In the genomic region with DNA sequence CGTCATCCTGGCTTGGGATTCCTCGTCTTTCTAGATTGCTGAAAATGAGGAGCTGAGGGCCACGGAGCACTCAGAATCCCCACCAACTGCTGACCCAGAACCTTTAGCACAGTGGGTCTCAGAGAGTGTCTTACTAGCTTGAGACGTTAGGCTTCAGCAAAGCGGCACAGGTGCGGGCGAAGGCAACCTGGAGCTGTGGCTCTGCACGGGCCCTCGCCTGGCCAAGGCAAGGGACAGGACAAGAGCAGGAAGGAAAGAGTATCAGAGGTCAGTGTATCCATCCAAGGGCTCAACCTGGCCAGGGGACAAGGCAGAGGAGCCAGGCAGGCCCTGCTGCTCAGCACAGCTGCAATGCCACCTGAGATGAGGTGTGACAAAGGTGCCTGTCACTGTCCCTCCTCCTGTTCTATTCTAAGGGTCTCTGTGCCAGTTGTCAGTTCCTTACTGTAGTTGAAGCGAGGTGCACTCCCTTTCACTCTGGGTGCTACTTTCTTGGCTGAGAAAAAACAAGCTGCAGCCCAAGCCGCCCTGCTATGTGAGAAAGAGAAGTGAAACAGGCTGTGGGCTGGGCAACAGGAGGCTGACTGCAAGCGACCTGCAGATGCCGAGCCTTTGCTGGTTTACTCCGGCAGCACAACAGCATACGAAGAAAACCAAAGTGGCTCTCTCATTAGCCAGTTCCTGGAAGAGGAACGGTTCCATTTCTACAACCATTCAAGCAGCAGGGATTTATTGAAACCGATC, we compare ENCODE assay signal across 8 cellular contexts. TPM values are rescaled to one million over a fixed set of nuclear protein-coding genes. Genes with fewer than 3 reads are reported as not detected.
A peak's percentile ranks its signal among the peaks of the same experiment; 100 is the strongest.
DNase-seq lines count a peak whose midpoint lies in the region; ATAC-seq, FAIRE-seq and TF ChIP-seq lines count a peak whose summit lies in the region.

No MANE protein-coding gene starts in this region.

- CTCF ChIA-PET in K562 (lab: Yijun Ruan, JAX; ENCODE audit: low intra/inter-chr PET ratio), result no interaction called here

- H3K36me3 ChIP-seq in K562 (ENCODE audit: control insufficient read depth, insufficient read depth, low read length), result no peaks in the 10 kb centered on the region

- H2AFZ ChIP-seq in K562 (ENCODE audit: low read depth, low read length), result peak overlapping the region; percentile 2; the same call in 1 of the 2 replicates

- TF ChIP-seq POLR2A in K562 (conservative IDR thresholded peaks at IDR 0.05), result no peak

- H3K9me3 ChIP-seq in K562 (replicated peaks; ENCODE audit: control insufficient read depth, insufficient read depth, low read depth, low read length), result no peaks in the 10 kb centered on the region

- H3K4me1 ChIP-seq in K562 (replicated peaks in 1 of 2; ENCODE audit: control insufficient read depth in 2 of 2, insufficient read depth in 2 of 2, low read length in 2 of 2), result peaks cover 0 to 5% of the 10 kb centered on the region in 2 experiments; a peak in 1 of 5 replicates

- no peak overlapping the region for H3K4me3 ChIP-seq in K562

- intact Hi-C loops in K562 (cut with micrococcal nuclease), result no loop called here

- no TSS peak for BruUV-seq in K562 (replicated peaks; lab: Mats Ljungman, UMichigan)

- H3K9me1 ChIP-seq in K562 (ENCODE audit: control insufficient read depth, insufficient read depth, low read length), result no peaks in the 10 kb centered on the region

- peak overlapping the region in 1 of 2 experiments; percentile 31; a peak in 1 of 4 replicates for H3K9ac ChIP-seq in K562 (ENCODE audit: insufficient read depth in 1 of 2, low read depth in 2 of 2, low read length in 2 of 2)

- 15% methylated on average over 17 of the region's 17 CpGs for WGBS in K562 (ENCODE audit: insufficient coverage, low coverage, missing lambda C conversion rate)

- no peaks in the 10 kb centered on the region for H3K79me2 ChIP-seq in K562 (ENCODE audit: control insufficient read depth, insufficient read depth, low read length)

- H3K27ac ChIP-seq in K562 (ENCODE audit: extremely low read depth, low read depth, low read length), result no peak overlapping the region

- POLR2A ChIA-PET in K562 (lab: Yijun Ruan, JAX), result interaction anchor here (0.8 to 3.7 kb wide), 3 partner anchors 13 to 33 kb away, joined by 3 to 12 read pairs (median 5); partner anchors contain the start of gene KDM7A

- no peak for FAIRE-seq in K562 (lab: Jason Lieb, UNC)

- no peak for TF ChIP-seq RAD21 in K562 (CRISPR knock-in tag; conservative IDR thresholded peaks at IDR 0.05 in 1 of 2, IDR thresholded peaks at IDR 0.05 in 1 of 2)

- peaks cover 12 to 45% of the 10 kb centered on the region in 2 experiments for H3K27me3 ChIP-seq in K562 (ENCODE audit: control insufficient read depth in 2 of 2, insufficient read depth in 2 of 2, low read length in 2 of 2)

- TF ChIP-seq EP300 in K562 (IDR thresholded peaks at IDR 0.05; ENCODE audit: low read length), result no peak

- no peaks in the 10 kb centered on the region for H4K20me1 ChIP-seq in K562 (replicated peaks; ENCODE audit: control insufficient read depth, insufficient read depth, low read length)

- peak overlapping the region; percentile 2; the same call in 1 of the 2 replicates for H3K4me2 ChIP-seq in K562 (ENCODE audit: insufficient read depth, low read length)

- peak; percentile 89 for ATAC-seq in GM18498 (IDR thresholded peaks at IDR 0.05; ENCODE audit: unreplicated experiment)
- peak; percentile 84 for ATAC-seq in GM21786 (IDR thresholded peaks at IDR 0.05; ENCODE audit: unreplicated experiment)
- ATAC-seq in K562, result peak; percentile 45

- TF ChIP-seq CTCF in K562 (IDR thresholded peaks at IDR 0.05 in 2 of 3, conservative IDR thresholded peaks at IDR 0.05 in 1 of 3; ENCODE audit: insufficient read depth in 2 of 3, low read depth in 1 of 3, low read length in 3 of 3), result no peak

- DNase-seq in MV-4-11 (lab: John Stamatoyannopoulos, UW), result peak; percentile 97
- no peak for DNase-seq in K562 (ENCODE audit: extremely low read depth in 1 of 4, low spot score in 3 of 4)
- DNase-seq in stimulated activated naive CD4-positive, alpha-beta T cell treated with Interleukin-2 at 50 U/mL for 16 hours (lab: John Stamatoyannopoulos, UW), result peak; percentile 61
- DNase-seq in UCSD-AML1 (lab: John Stamatoyannopoulos, UW; ENCODE audit: unreplicated experiment), result no peak
- DNase-seq in cerebellar nuclear complex (lab: John Stamatoyannopoulos, UW), result no peak
- DNase-seq in NCI-H128 (lab: John Stamatoyannopoulos, UW; ENCODE audit: unreplicated experiment), result no peak

- in situ Hi-C loops in K562 (cut with MboI), result no loop called here

TF ChIP-seq in K562, 482 proteins besides CTCF, POLR2A, EP300 and RAD21 (continues in another document):
- TF ChIP-seq CBX8 (IDR thresholded peaks at IDR 0.05; ENCODE audit: borderline replicate concordance, extremely low read depth, low read depth, low read length, poor library complexity, severe bottlenecking), result no peak
- no peak for TF ChIP-seq ZC3H4 (CRISPR knock-in tag; IDR thresholded peaks at IDR 0.05; ENCODE audit: borderline replicate concordance)
- TF ChIP-seq, protein P1, sequence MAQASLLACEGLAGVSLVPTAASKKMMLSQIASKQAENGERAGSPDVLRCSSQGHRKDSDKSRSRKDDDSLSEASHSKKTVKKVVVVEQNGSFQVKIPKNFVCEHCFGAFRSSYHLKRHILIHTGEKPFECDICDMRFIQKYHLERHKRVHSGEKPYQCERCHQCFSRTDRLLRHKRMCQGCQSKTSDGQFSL (CRISPR knock-in tag; IDR thresholded peaks at IDR 0.05), result 0 out of 2 replicates have a peak, but pooled peaks have one; percentile 23
- TF ChIP-seq, protein P1 (tag; IDR thresholded peaks at IDR 0.05), result no peak
- no peak for TF ChIP-seq ZNF77 (CRISPR knock-in tag; IDR thresholded peaks at IDR 0.05)

RNA-seq across cellular contexts. Expression of gene KDM7A, which starts 33.3 kb away (rescaled TPM):
- 15.5 and 30.7 TPM in 2 replicates for total RNA-seq in K562 (2011; cell fraction: chromatin; rRNA removed; ENCODE audit: low replicate concordance)
- total RNA-seq in K562 (2011; cell fraction: nucleolus; rRNA removed), result 5.2 and 9.6 TPM in 2 replicates
- 11.7 and 17.5 TPM in 2 replicates for total RNA-seq in K562 (2011; cell fraction: nucleoplasm; rRNA removed)
- total RNA-seq in K562 (2014; rRNA removed) (7.4 and 8.4 TPM in 2 replicates), K562 (2014; rRNA removed; fragmentation: Illumina TruSeq; extraction: Trizol) (7.0 and 8.2 TPM in 2 replicates), K562 (2015; rRNA removed; fragmentation: Illumina TruSeq; extraction: Trizol) (3.5 and 4.1 TPM in 2 replicates), K562 (2021) (7.6 and 7.8 TPM in 2 replicates)
- polyA plus RNA-seq in K562 (2011; rRNA removed) (6.4 and 7.6 TPM in 2 replicates), K562 (2014; fragmentation: Illumina TruSeq; extraction: Trizol) (8.3 and 10.3 TPM in 2 replicates), K562 (2014; fragmentation: Nextera tagmentation; extraction: Ambion mirVana) (1 to 10 TPM in 1 of 2 experiments, under 1 TPM in 1; 0.90 to 1.3 TPM), K562 (2014; rRNA removed) (4.4 and 6.7 TPM in 2 replicates)
- 2.1 and 3.7 TPM in 2 replicates for polyA plus RNA-seq in K562 (2011; cell fraction: cytosol; rRNA removed)
- polyA plus RNA-seq in K562 (2011; cell fraction: nucleus; rRNA removed), result 15.0 and 21.3 TPM in 2 replicates
- 2.9 and 5.2 TPM in 2 replicates for polyA plus RNA-seq in K562 (2012)
- polyA minus RNA-seq in K562 (2011; rRNA and poly(A)+ RNA removed), result 21.0 and 23.1 TPM in 2 replicates
- 7.3 and 9.8 TPM in 2 replicates for polyA minus RNA-seq in K562 (2011; cell fraction: cytosol; rRNA and poly(A)+ RNA removed)
- polyA minus RNA-seq in K562 (2011; cell fraction: nucleus; rRNA and poly(A)+ RNA removed), result 9.2 and 16.3 TPM in 2 replicates

Comparison
In these comparisons a context has a peak if more than half of its experiments do, and no peak if none do; other contexts are left out.
1. DNase-seq: peak in MV-4-11 (single experiment) and stimulated activated naive CD4-positive, alpha-beta T cell treated with Interleukin-2 at 50 U/mL for 16 hours (single experiment); none in K562 (0 of 4), UCSD-AML1 (single experiment), cerebellar nuclear complex (0 of 2) and NCI-H128 (single experiment).
2. Peak in every context shown above with its lines, with median percentiles within 50 percentile points of each other: ATAC-seq.